ENCODE assay signal across 9 cellular contexts in the genomic region with DNA sequence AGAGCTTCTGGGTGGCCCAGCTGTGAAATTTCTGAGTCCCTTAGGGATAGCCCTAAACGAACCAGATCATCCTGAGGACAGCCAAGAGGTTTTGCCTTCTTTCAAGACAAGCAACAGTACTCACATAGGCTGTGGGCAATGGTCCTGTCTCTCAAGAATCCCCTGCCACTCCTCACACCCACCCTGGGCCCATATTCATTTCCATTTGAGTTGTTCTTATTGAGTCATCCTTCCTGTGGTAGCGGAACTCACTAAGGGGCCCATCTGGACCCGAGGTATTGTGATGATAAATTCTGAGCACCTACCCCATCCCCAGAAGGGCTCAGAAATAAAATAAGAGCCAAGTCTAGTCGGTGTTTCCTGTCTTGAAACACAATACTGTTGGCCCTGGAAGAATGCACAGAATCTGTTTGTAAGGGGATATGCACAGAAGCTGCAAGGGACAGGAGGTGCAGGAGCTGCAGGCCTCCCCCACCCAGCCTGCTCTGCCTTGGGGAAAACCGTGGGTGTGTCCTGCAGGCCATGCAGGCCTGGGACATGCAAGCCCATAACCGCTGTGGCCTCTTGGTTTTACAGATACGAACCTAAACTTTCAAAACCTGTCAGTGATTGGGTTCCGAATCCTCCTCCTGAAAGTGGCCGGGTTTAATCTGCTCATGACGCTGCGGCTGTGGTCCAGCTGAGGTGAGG. TPM values are rescaled to one million over a fixed set of nuclear protein-coding genes. Genes with fewer than 3 reads are reported as not detected.
DNase-seq lines count a peak whose midpoint lies in the region; ATAC-seq, FAIRE-seq and TF ChIP-seq lines count a peak whose summit lies in the region.
"Had no signal": no experiment of that assay in that cellular context is flagged by ENCODE, and none has a peak within 500 bp of the region (broad histone marks: within the 10 kb centered on the region; RNA-seq: fewer than 3 reads in every experiment).

No MANE protein-coding gene starts in this region.

- ATAC-seq in HepG2 (no peak), right lobe of liver (no peak), HG03521 (IDR thresholded peaks at IDR 0.05; ENCODE audit: unreplicated experiment) (peak; percentile 36)

- H4K20me1 ChIP-seq in HepG2 (ENCODE audit: insufficient read depth, low read length), result no peaks in the 10 kb centered on the region

- POLR2A ChIA-PET in HepG2 (lab: Yijun Ruan, JAX) (no interaction called here), MCF 10A (lab: Yijun Ruan, JAX) (interaction anchor here (0.6 to 1.2 kb wide), 2 partner anchors 12 to 280 kb away, joined by 3 to 4 read pairs; no protein-coding TSS in a partner anchor)
- POLR2A ChIA-PET in activated CD4-positive, alpha-beta memory T cell treated with anti-CD3 and anti-CD28 coated beads, Interleukin-2, amount 10 ng/mL, durations not matched to agents 7 days and 5 days (lab: Charles Lee), result interaction anchor here (0.7 to 26.6 kb wide), 15 partner anchors 10 to 827 kb away, joined by 3 to 1110 read pairs (median 5); partner anchors contain the start of gene DAD1

- no peaks in the 10 kb centered on the region for H3K9me3 ChIP-seq in HepG2 (ENCODE audit: low read length)
- no peaks in the 10 kb centered on the region for H3K9me3 ChIP-seq in right lobe of liver

- no peaks in the 10 kb centered on the region for H3K9me3 Mint-ChIP-seq in activated CD4-positive, alpha-beta memory T cell treated with anti-CD3 and anti-CD28 coated beads, Interleukin-2, amount 10 ng/mL, durations not matched to agents 7 days and 5 days
- no peaks in the 10 kb centered on the region for H3K9me3 Mint-ChIP-seq in MCF 10A (ENCODE audit: unreplicated experiment)

- H3K9ac ChIP-seq in HepG2 (ENCODE audit: insufficient read depth, low read depth, low read length), result no peak overlapping the region

- intact Hi-C loops in HepG2 (cut with micrococcal nuclease; ENCODE audit: unreplicated experiment), result no loop called here
- intact Hi-C loops in right lobe of liver (cut with DNase I), result loop anchor here (10.0 kb wide), 2 partner anchors 105 to 155 kb away; no protein-coding TSS in a partner anchor
- intact Hi-C loops in MCF 10A (cut with micrococcal nuclease), result no loop called here

- TF ChIP-seq CTCF in HepG2 (CRISPR knock-in tag; IDR thresholded peaks at IDR 0.05) (no peak), right lobe of liver (IDR thresholded peaks at IDR 0.05) (no peak), MCF 10A (IDR thresholded peaks at IDR 0.05; ENCODE audit: unreplicated experiment) (no peak)

- TF ChIP-seq EP300 in HepG2 (IDR thresholded peaks at IDR 0.05; ENCODE audit: low read depth in 2 of 2, low read length in 2 of 2) (no peak), HepG2 (CRISPR knock-in tag; IDR thresholded peaks at IDR 0.05; ENCODE audit: borderline replicate concordance) (no peak)

- no peak for TF ChIP-seq RAD21 in HepG2 (CRISPR knock-in tag; IDR thresholded peaks at IDR 0.05)

- H3K27ac ChIP-seq in HepG2 (ENCODE audit: extremely low read length, insufficient read depth, low read length), result no peak overlapping the region
- no peak overlapping the region for H3K27ac ChIP-seq in right lobe of liver

- H3K36me3 Mint-ChIP-seq in activated CD4-positive, alpha-beta memory T cell treated with anti-CD3 and anti-CD28 coated beads, Interleukin-2, amount 10 ng/mL, durations not matched to agents 7 days and 5 days (ENCODE audit: low read depth), result peaks cover 86% of the 10 kb centered on the region
- H3K36me3 Mint-ChIP-seq in MCF 10A (ENCODE audit: insufficient read depth, unreplicated experiment), result peaks cover 5% of the 10 kb centered on the region

- H3K27me3 Mint-ChIP-seq in activated CD4-positive, alpha-beta memory T cell treated with anti-CD3 and anti-CD28 coated beads, Interleukin-2, amount 10 ng/mL, durations not matched to agents 7 days and 5 days, result no peaks in the 10 kb centered on the region
- no peaks in the 10 kb centered on the region for H3K27me3 Mint-ChIP-seq in MCF 10A (ENCODE audit: insufficient read depth, unreplicated experiment)

- no peak for DNase-seq in HepG2 (ENCODE audit: low spot score)
- DNase-seq in right lobe of liver, result no peak
- peak; percentile 79 for DNase-seq in activated CD4-positive, alpha-beta memory T cell treated with anti-CD3 and anti-CD28 coated beads, Interleukin-2, amount 10 ng/mL, durations not matched to agents 7 days and 5 days
- DNase-seq in islet precursor cell, result peak; percentile 73
- no peak for DNase-seq in MCF 10A (ENCODE audit: unreplicated experiment)
- no peak for DNase-seq in HTR-8/SVneo (ENCODE audit: insufficient read length, low spot score)
- no peak for DNase-seq in COLO668 (lab: John Stamatoyannopoulos, UW; ENCODE audit: unreplicated experiment)

- BruUV-seq in HepG2 (replicated peaks; lab: Mats Ljungman, UMichigan) (no TSS peak), MCF 10A (replicated peaks; lab: Mats Ljungman, UMichigan) (no TSS peak)

- H3K4me1 Mint-ChIP-seq in activated CD4-positive, alpha-beta memory T cell treated with anti-CD3 and anti-CD28 coated beads, Interleukin-2, amount 10 ng/mL, durations not matched to agents 7 days and 5 days, result peaks cover 93% of the 10 kb centered on the region
- H3K4me1 Mint-ChIP-seq in MCF 10A (ENCODE audit: insufficient read depth, unreplicated experiment), result peaks cover 11% of the 10 kb centered on the region

- H3K4me2 ChIP-seq in HepG2 (ENCODE audit: low read depth, low read length), result no peak overlapping the region

- in situ Hi-C loops in HepG2 (cut with HindIII; ENCODE audit: extremely low pct_ligation_motif_present, low pct_unique_long_range_greater_than_20kb), result no loop called here

- 39% methylated on average over 11 of the region's 11 CpGs for WGBS in HepG2 (ENCODE audit: low lambda C conversion rate)
- 43% methylated on average over 5 of the region's 11 CpGs for WGBS in right lobe of liver (ENCODE audit: insufficient coverage, low coverage, low lambda C conversion rate, missing lambda C conversion rate)

- H3K27ac Mint-ChIP-seq in activated CD4-positive, alpha-beta memory T cell treated with anti-CD3 and anti-CD28 coated beads, Interleukin-2, amount 10 ng/mL, durations not matched to agents 7 days and 5 days, result peak overlapping the region; percentile 97
- H3K27ac Mint-ChIP-seq in MCF 10A (ENCODE audit: low read depth, unreplicated experiment), result no peak overlapping the region

- TF ChIP-seq POLR2A in HepG2 (IDR thresholded peaks at IDR 0.05; ENCODE audit: insufficient read depth in 1 of 2, low read depth in 2 of 2, low read length in 2 of 2) (no peak), right lobe of liver (IDR thresholded peaks at IDR 0.05) (no peak)

- FAIRE-seq in HepG2 (lab: Jason Lieb, UNC) (no peak), HTR-8/SVneo (lab: Jason Lieb, UNC) (no peak)
- FAIRE-seq: colon had no signal

- peak overlapping the region; percentile 69 for H3K4me3 Mint-ChIP-seq in activated CD4-positive, alpha-beta memory T cell treated with anti-CD3 and anti-CD28 coated beads, Interleukin-2, amount 10 ng/mL, durations not matched to agents 7 days and 5 days
- H3K4me3 Mint-ChIP-seq in MCF 10A (ENCODE audit: unreplicated experiment), result no peak overlapping the region

- H3K4me3 ChIP-seq in HepG2 (replicated peaks in 1 of 3; ENCODE audit: insufficient read depth in 1 of 3, low read depth in 2 of 3, low read length in 3 of 3), result no peak overlapping the region
- H3K4me3 ChIP-seq in right lobe of liver, result no peak overlapping the region

- CTCF ChIA-PET in HepG2 (lab: Yijun Ruan, JAX; ENCODE audit: low intra/inter-chr PET ratio, low total read pairs) (no interaction called here), MCF 10A (lab: Yijun Ruan, JAX) (interaction anchor here (0.6 to 2.0 kb wide), 6 partner anchors 8 to 304 kb away, joined by 3 to 7 read pairs (median 4); no protein-coding TSS in a partner anchor)
- CTCF ChIA-PET in activated CD4-positive, alpha-beta memory T cell treated with anti-CD3 and anti-CD28 coated beads, Interleukin-2, amount 10 ng/mL, durations not matched to agents 7 days and 5 days (lab: Charles Lee), result interaction anchor here (0.7 to 7.9 kb wide), 12 partner anchors 8 to 704 kb away, joined by 3 to 55 read pairs (median 4); no protein-coding TSS in a partner anchor

- H3K79me2 ChIP-seq in HepG2 (ENCODE audit: insufficient read depth, low read length), result no peaks in the 10 kb centered on the region

- 0 out of 2 replicates have a peak, but pooled peaks cover 8% of the 10 kb centered on the region for H3K4me1 ChIP-seq in HepG2 (ENCODE audit: insufficient read depth, low read length)
- no peaks in the 10 kb centered on the region for H3K4me1 ChIP-seq in right lobe of liver

- H3K36me3 ChIP-seq in HepG2 (replicated peaks in 1 of 2; ENCODE audit: control insufficient read depth in 1 of 2, insufficient read depth in 2 of 2, low read length in 2 of 2) (no peaks in the 10 kb centered on the region), right lobe of liver (no peaks in the 10 kb centered on the region)

- H3K27me3 ChIP-seq in HepG2 (ENCODE audit: control insufficient read depth in 1 of 2, insufficient read depth in 2 of 2, low read length in 2 of 2), result peaks cover 11 to 82% of the 10 kb centered on the region in 2 experiments; a peak in 4 of 5 replicates
- H3K27me3 ChIP-seq in right lobe of liver, result no peaks in the 10 kb centered on the region

- H2AFZ ChIP-seq in HepG2 (ENCODE audit: low read length), result no peak overlapping the region

RNA-seq across cellular contexts. Expression of gene DAD1, which starts 38.9 kb away (rescaled TPM):
- total RNA-seq in HepG2 (2016; rRNA removed; fragmentation: Illumina TruSeq; extraction: Trizol), result 385 and 558 TPM in 2 replicates
- total RNA-seq in HepG2 (2016; cell fraction: cytosol; rRNA removed; fragmentation: Illumina TruSeq; extraction: Trizol; ENCODE audit: low read depth), result 148 and 149 TPM in 2 replicates
- 449 and 577 TPM in 2 replicates for total RNA-seq in HepG2 (2016; cell fraction: insoluble cytoplasmic fraction; rRNA removed; fragmentation: Illumina TruSeq; extraction: Trizol)
- total RNA-seq in HepG2 (2016; cell fraction: membrane; rRNA removed; fragmentation: Illumina TruSeq; extraction: Trizol), result 133 and 150 TPM in 2 replicates
- total RNA-seq in HepG2 (2016; cell fraction: nucleus; rRNA removed; fragmentation: Illumina TruSeq; extraction: Trizol), result 382 and 439 TPM in 2 replicates
- 508 and 626 TPM in 2 replicates for polyA plus RNA-seq in HepG2 (2011; rRNA removed)
- 1,110 and 1,232 TPM in 2 replicates for polyA plus RNA-seq in HepG2 (2011; cell fraction: cytosol; rRNA removed)
- polyA plus RNA-seq in HepG2 (2011; cell fraction: nucleus; rRNA removed), result 187 and 222 TPM in 2 replicates
- 327 and 493 TPM in 2 replicates for polyA plus RNA-seq in HepG2 (2012)
- 141 and 152 TPM in 2 replicates for polyA plus RNA-seq in HepG2 (2016; cell fraction: cytosol; fragmentation: Illumina TruSeq; extraction: Trizol; ENCODE audit: low read depth)
- 395 and 434 TPM in 2 replicates for polyA plus RNA-seq in HepG2 (2016; cell fraction: insoluble cytoplasmic fraction; fragmentation: Illumina TruSeq; extraction: Trizol; ENCODE audit: low read depth)
- polyA plus RNA-seq in HepG2 (2016; cell fraction: membrane; fragmentation: Illumina TruSeq; extraction: Trizol; ENCODE audit: low read depth), result 122 and 125 TPM in 2 replicates
- 602 and 624 TPM in 2 replicates for polyA plus RNA-seq in HepG2 (2016; cell fraction: nucleus; fragmentation: Illumina TruSeq; extraction: Trizol; ENCODE audit: insufficient read depth, low read depth)
- 261 and 460 TPM in 2 replicates for polyA minus RNA-seq in HepG2 (2011; rRNA and poly(A)+ RNA removed; ENCODE audit: low replicate concordance)
- polyA minus RNA-seq in HepG2 (2011; cell fraction: cytosol; rRNA and poly(A)+ RNA removed), result 132 TPM in 2 replicates
- 79.2 and 94.7 TPM in 2 replicates for polyA minus RNA-seq in HepG2 (2011; cell fraction: nucleus; rRNA and poly(A)+ RNA removed)
- 100 to 1,000 TPM; 107 to 249 (median 133) TPM for total RNA-seq in right lobe of liver
- total RNA-seq in activated CD4-positive, alpha-beta memory T cell treated with anti-CD3 and anti-CD28 coated beads, Interleukin-2, amount 10 ng/mL, durations not matched to agents 7 days and 5 days, result 100 to 1,000 TPM; 160 to 167 TPM
- 166 and 210 TPM in 2 replicates for total RNA-seq in MCF 10A (2022)

RNA-seq across cellular contexts. Expression of gene ABHD4, which starts 48.0 kb away (rescaled TPM):
- total RNA-seq in HepG2 (2016; rRNA removed; fragmentation: Illumina TruSeq; extraction: Trizol) (16.1 and 22.8 TPM in 2 replicates), right lobe of liver (10 to 100 TPM; 12.7 to 38.1 (median 18.5) TPM), MCF 10A (2022) (10.3 and 16.7 TPM in 2 replicates)
- total RNA-seq in HepG2 (2016; cell fraction: cytosol; rRNA removed; fragmentation: Illumina TruSeq; extraction: Trizol; ENCODE audit: low read depth), result 1.9 and 2.6 TPM in 2 replicates
- 13.5 and 23.6 TPM in 2 replicates for total RNA-seq in HepG2 (2016; cell fraction: insoluble cytoplasmic fraction; rRNA removed; fragmentation: Illumina TruSeq; extraction: Trizol)
- total RNA-seq in HepG2 (2016; cell fraction: membrane; rRNA removed; fragmentation: Illumina TruSeq; extraction: Trizol), result 5.5 and 6.1 TPM in 2 replicates
- total RNA-seq in HepG2 (2016; cell fraction: nucleus; rRNA removed; fragmentation: Illumina TruSeq; extraction: Trizol), result 15.3 and 18.4 TPM in 2 replicates
- 47.5 and 48.1 TPM in 2 replicates for polyA plus RNA-seq in HepG2 (2011; rRNA removed)
- polyA plus RNA-seq in HepG2 (2011; cell fraction: cytosol; rRNA removed), result 40.5 and 42.2 TPM in 2 replicates
- polyA plus RNA-seq in HepG2 (2011; cell fraction: nucleus; rRNA removed), result 28.4 and 31.8 TPM in 2 replicates
- 28.4 and 31.9 TPM in 2 replicates for polyA plus RNA-seq in HepG2 (2012)
- 4.3 and 5.4 TPM in 2 replicates for polyA plus RNA-seq in HepG2 (2016; cell fraction: cytosol; fragmentation: Illumina TruSeq; extraction: Trizol; ENCODE audit: low read depth)
- polyA plus RNA-seq in HepG2 (2016; cell fraction: insoluble cytoplasmic fraction; fragmentation: Illumina TruSeq; extraction: Trizol; ENCODE audit: low read depth), result 31.7 and 36.0 TPM in 2 replicates
- polyA plus RNA-seq in HepG2 (2016; cell fraction: membrane; fragmentation: Illumina TruSeq; extraction: Trizol; ENCODE audit: low read depth), result 10.4 and 12.8 TPM in 2 replicates
- polyA plus RNA-seq in HepG2 (2016; cell fraction: nucleus; fragmentation: Illumina TruSeq; extraction: Trizol; ENCODE audit: insufficient read depth, low read depth), result 27.4 and 28.0 TPM in 2 replicates
- 45.6 and 63.5 TPM in 2 replicates for polyA minus RNA-seq in HepG2 (2011; rRNA and poly(A)+ RNA removed; ENCODE audit: low replicate concordance)
- polyA minus RNA-seq in HepG2 (2011; cell fraction: cytosol; rRNA and poly(A)+ RNA removed), result 14.6 and 19.0 TPM in 2 replicates
- 26.9 and 36.6 TPM in 2 replicates for polyA minus RNA-seq in HepG2 (2011; cell fraction: nucleus; rRNA and poly(A)+ RNA removed)
- total RNA-seq in activated CD4-positive, alpha-beta memory T cell treated with anti-CD3 and anti-CD28 coated beads, Interleukin-2, amount 10 ng/mL, durations not matched to agents 7 days and 5 days, result 10 to 100 TPM; 16.7 to 20.7 TPM

Comparison
In these comparisons a context has a peak if more than half of its experiments do, and no peak if none do; other contexts are left out.
1. intact Hi-C loops: an anchor here in right lobe of liver (10.0 kb wide); none called in HepG2 and MCF 10A.
2. DNase-seq: peak in activated CD4-positive, alpha-beta memory T cell treated with anti-CD3 and anti-CD28 coated beads, Interleukin-2, amount 10 ng/mL, durations not matched to agents 7 days and 5 days (single experiment) and islet precursor cell (single experiment); none in HepG2 (single experiment), right lobe of liver (0 of 3), MCF 10A (single experiment), HTR-8/SVneo (single experiment) and COLO668 (single experiment).